ENCODE assay signal across 1 cellular context in the genomic region with DNA sequence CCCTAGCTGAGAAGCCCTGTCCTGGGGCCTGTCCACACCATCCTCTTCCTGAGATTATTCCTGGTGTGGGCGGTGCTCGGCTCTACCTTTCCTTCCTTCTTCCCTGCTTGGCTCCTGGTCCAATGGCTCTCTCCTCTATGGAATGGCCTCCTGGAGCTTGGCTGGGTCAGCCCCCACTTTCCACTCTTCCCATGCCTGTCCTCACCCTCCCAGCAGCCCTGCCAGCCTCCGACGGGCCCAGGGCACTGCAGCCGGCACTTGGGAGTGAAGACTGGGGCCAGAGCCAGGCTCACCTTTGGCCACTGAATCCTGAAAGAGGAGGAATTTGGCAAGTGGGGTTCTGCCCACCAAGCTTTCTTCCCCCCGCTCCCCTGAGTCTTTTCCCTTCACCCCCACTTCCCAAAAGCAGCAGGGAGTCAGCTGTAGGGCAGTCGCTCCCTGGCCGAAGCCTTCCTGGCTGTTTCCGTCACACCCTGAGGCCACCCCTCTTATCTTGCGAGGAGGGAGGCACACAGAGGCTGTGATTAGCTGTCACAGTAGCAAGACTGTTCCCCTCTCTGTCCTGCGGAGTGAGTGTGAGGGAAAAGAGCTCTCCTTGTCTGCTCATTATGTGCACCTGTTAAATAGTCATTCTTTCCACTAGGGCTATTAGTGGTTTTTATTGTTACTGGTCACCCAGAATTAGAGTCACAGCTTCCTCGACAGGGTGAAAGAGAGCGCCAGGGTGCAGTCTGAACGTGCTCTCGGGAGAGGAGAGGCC.
TF ChIP-seq lines count a peak whose summit lies in the region.

No MANE protein-coding gene starts in this region.

TF ChIP-seq in endothelial cell of umbilical vein, 7 proteins besides CTCF, POLR2A, EP300 and RAD21:
- TF ChIP-seq FOS (IDR thresholded peaks at IDR 0.05; ENCODE audit: borderline replicate concordance, insufficient read depth, low read length) (no peak), JUN (IDR thresholded peaks at IDR 0.05; ENCODE audit: borderline replicate concordance, insufficient read depth, insufficient read length, low read depth) (no peak), GATA2 (IDR thresholded peaks at IDR 0.05; ENCODE audit: insufficient read depth, insufficient read length, low read depth, low read length) (no peak), EZH2 (IDR thresholded peaks at IDR 0.05; ENCODE audit: borderline replicate concordance, low read depth, low read length, severe bottlenecking) (no peak), MYC (IDR thresholded peaks at IDR 0.05; ENCODE audit: low read depth, low read length) (no peak), POLR2AphosphoS5 (IDR thresholded peaks at IDR 0.05; ENCODE audit: insufficient read depth, low read depth, low read length) (no peak)
- TF ChIP-seq, protein P1, sequence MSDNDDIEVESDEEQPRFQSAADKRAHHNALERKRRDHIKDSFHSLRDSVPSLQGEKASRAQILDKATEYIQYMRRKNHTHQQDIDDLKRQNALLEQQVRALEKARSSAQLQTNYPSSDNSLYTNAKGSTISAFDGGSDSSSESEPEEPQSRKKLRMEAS (IDR thresholded peaks at IDR 0.05; ENCODE audit: insufficient read depth, insufficient read length) = no peak
